ENCODE assay signal across 22 cellular contexts in genomic region chr17:68382582-68383085, GRCh38.
DNase-seq lines count a peak whose midpoint lies in the region; TF ChIP-seq lines count a peak whose summit lies in the region.
"Had no signal": no experiment of that assay in that cellular context is flagged by ENCODE, and none has a peak within 500 bp of the region (broad histone marks: within the 10 kb centered on the region; RNA-seq: fewer than 3 reads in every experiment).

No MANE protein-coding gene starts in this region.

- no peaks in the 10 kb centered on the region for H3K27me3 ChIP-seq in AG04450 (ENCODE audit: control insufficient read depth, insufficient read depth, low read length)
- no peaks in the 10 kb centered on the region for H3K27me3 ChIP-seq in endodermal cell (ENCODE audit: control insufficient read depth, insufficient read depth, low read length, poor library complexity, severe bottlenecking)
- no peaks in the 10 kb centered on the region for H3K27me3 ChIP-seq in osteoblast (ENCODE audit: insufficient read depth, low read length)
- no peaks in the 10 kb centered on the region for H3K27me3 ChIP-seq in thyroid gland

- H2AFZ ChIP-seq in osteoblast (ENCODE audit: low read length): no peak overlapping the region

- TF ChIP-seq POLR2A in thyroid gland (IDR thresholded peaks at IDR 0.05): no peak

- DNase-seq in AG04450 (ENCODE audit: low read depth, low spot score) (no peak), HT-29 (ENCODE audit: low spot score) (peak; percentile 9), endodermal cell (peak; percentile 33), osteoblast (ENCODE audit: insufficient read length, low spot score, missing footprints) (no peak), HUDEP-2 (lab: John Stamatoyannopoulos, UW; ENCODE audit: unreplicated experiment in 76 of 76) (no peak), thyroid gland (no peak), NCI-H2029 treated with DMSO at 0.1 percent for 48 hours (lab: John Stamatoyannopoulos, UW) (no peak), GM03348 (ENCODE audit: low spot score) (no peak)
- DNase-seq: activated CD4-positive, alpha-beta T cell treated with anti-CD3 and anti-CD28 coated beads, Interleukin-2, amount 50 U/mL, for 1 hour; activated CD8-positive, alpha-beta memory T cell treated with anti-CD3 and anti-CD28 coated beads, Interleukin-2, amount 50 U/mL, for 4 hours; activated gamma-delta T cell; amygdala; DMS79 treated with DMSO at 0.1 percent for 48 hours; effector CD8-positive, alpha-beta T cell; head of caudate nucleus; Karpas-422; natural killer cell; NCI-H1092 treated with DMSO at 0.1 percent for 48 hours; NCI-H526; stimulated activated CD4-positive, alpha-beta T cell treated with anti-CD3 and anti-CD28 coated beads, Interleukin-4, amount 100 ng/mL, for 4 hours; T-helper 1 cell had no signal

- H3K9me3 ChIP-seq in AG04450 (ENCODE audit: control insufficient read depth, insufficient read depth, low read length) (no peaks in the 10 kb centered on the region), endodermal cell (ENCODE audit: control insufficient read depth, low read length) (no peaks in the 10 kb centered on the region), osteoblast (ENCODE audit: low read depth, low read length) (no peaks in the 10 kb centered on the region), thyroid gland (no peaks in the 10 kb centered on the region)

- intact Hi-C loops in thyroid gland (cut with DNase I): no loop called here

- peaks cover 13% of the 10 kb centered on the region for H3K4me1 Mint-ChIP-seq in endodermal cell

- no peaks in the 10 kb centered on the region for H3K27me3 Mint-ChIP-seq in endodermal cell (ENCODE audit: insufficient read depth)

- peak overlapping the region; percentile 95 for H3K27ac ChIP-seq in AG04450 (ENCODE audit: low read depth, low read length)
- no peak overlapping the region for H3K27ac ChIP-seq in endodermal cell (ENCODE audit: low read depth, low read length)
- peak overlapping the region; percentile 100 for H3K27ac ChIP-seq in osteoblast (ENCODE audit: low read depth, low read length)
- no peak overlapping the region for H3K27ac ChIP-seq in thyroid gland

- H3K4me3 ChIP-seq in AG04450 (ENCODE audit: low read depth, low read length) (no peak overlapping the region), endodermal cell (ENCODE audit: low read length) (no peak overlapping the region), osteoblast (ENCODE audit: insufficient read depth, low read length) (no peak overlapping the region), thyroid gland (replicated peaks in 1 of 3) (no peak overlapping the region)

- CTCF ChIA-PET in AG04450 (lab: Charles Lee): interaction anchor here (3.9 kb wide), 1 partner anchor 16 kb away, joined by 35 read pairs; no protein-coding TSS in a partner anchor

- H3K4me1 ChIP-seq in endodermal cell (ENCODE audit: control insufficient read depth, insufficient read depth, low read length) (no peaks in the 10 kb centered on the region), osteoblast (ENCODE audit: insufficient read depth, low read length) (peaks cover 81% of the 10 kb centered on the region), thyroid gland (peaks cover 4 to 25% of the 10 kb centered on the region in 2 donors)

- no peaks in the 10 kb centered on the region for H3K79me2 ChIP-seq in osteoblast (ENCODE audit: insufficient read depth, low read length)

- no peak overlapping the region for H3K4me3 Mint-ChIP-seq in endodermal cell

- H3K9me3 Mint-ChIP-seq in endodermal cell: no peaks in the 10 kb centered on the region
- H3K9me3 Mint-ChIP-seq: natural killer cell had no signal

- no peak overlapping the region for H3K27ac Mint-ChIP-seq in endodermal cell
- H3K27ac Mint-ChIP-seq: progenitor cell of endocrine pancreas had no signal

- WGBS in endodermal cell (ENCODE audit: insufficient coverage in 1 of 2, insufficient read length in 1 of 2), 2 experiments: 92 to 100% methylated on average over 3 of the region's 3 CpGs
- WGBS in thyroid gland, 2 donors: 97 to 98% methylated on average over 3 of the region's 3 CpGs

- no peak for TF ChIP-seq CTCF in AG04450 (IDR thresholded peaks at IDR 0.05; ENCODE audit: low read depth, low read length)
- TF ChIP-seq CTCF in endodermal cell (conservative IDR thresholded peaks at IDR 0.05): no peak
- TF ChIP-seq CTCF in osteoblast (IDR thresholded peaks at IDR 0.05; ENCODE audit: extremely low read depth, low read depth, low read length): no peak
- TF ChIP-seq CTCF in thyroid gland (IDR thresholded peaks at IDR 0.05): no peak

- no peaks in the 10 kb centered on the region for H3K36me3 Mint-ChIP-seq in endodermal cell (ENCODE audit: low read depth)
- H3K36me3 Mint-ChIP-seq: natural killer cell had no signal

- H3K36me3 ChIP-seq in endodermal cell (ENCODE audit: control insufficient read depth, insufficient read depth, low read length) (no peaks in the 10 kb centered on the region), osteoblast (ENCODE audit: insufficient read depth, low read length) (no peaks in the 10 kb centered on the region), thyroid gland (no peaks in the 10 kb centered on the region)

- H3K9ac ChIP-seq in endodermal cell (ENCODE audit: extremely low read depth, low read length, poor library complexity, severe bottlenecking): no peak overlapping the region

- no peak overlapping the region for H3K4me2 ChIP-seq in osteoblast (ENCODE audit: insufficient read depth, low read length)

- POLR2A ChIA-PET in AG04450 (lab: Yijun Ruan, JAX): interaction anchor here (1.5 kb wide), 1 partner anchor 28 kb away, joined by 4 read pairs; no protein-coding TSS in a partner anchor

- no peaks in the 10 kb centered on the region for H4K20me1 ChIP-seq in osteoblast (ENCODE audit: insufficient read depth, low read length)

Comparison
In these comparisons a context has a peak if more than half of its experiments do, and no peak if none do; other contexts are left out.
1. DNase-seq: peak in HT-29 (single experiment) and endodermal cell (single experiment); none in AG04450 (single experiment), osteoblast (single experiment), HUDEP-2 (0 of 76), thyroid gland (0 of 2), NCI-H2029 treated with DMSO at 0.1 percent for 48 hours (single experiment) and GM03348 (single experiment).
2. H3K27ac ChIP-seq: peak in AG04450 (single experiment) and osteoblast (single experiment); none in endodermal cell (single experiment) and thyroid gland (0 of 3).